In the genomic region with DNA sequence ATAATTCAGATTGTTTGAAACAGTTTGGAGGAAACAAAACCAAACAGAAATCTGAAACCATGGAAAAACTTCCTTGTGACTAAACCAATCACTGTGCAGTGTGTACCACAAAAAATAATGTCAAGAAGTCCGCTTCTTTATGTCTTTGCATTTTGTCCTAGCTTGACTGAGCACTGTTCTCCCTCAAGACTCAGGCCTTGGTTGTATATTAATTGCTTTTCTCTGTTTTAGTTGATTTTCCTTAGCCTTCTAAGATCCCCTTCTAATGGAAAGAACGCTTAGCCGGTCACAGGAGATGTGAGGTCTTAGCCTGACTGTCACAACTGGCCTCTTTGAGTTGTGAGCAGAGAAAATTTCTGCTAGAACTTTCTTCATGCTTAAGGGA, we compare ENCODE assay signal across 13 cellular contexts. TPM values are rescaled to one million over a fixed set of nuclear protein-coding genes. Genes with fewer than 3 reads are reported as not detected.
DNase-seq lines count a peak whose midpoint lies in the region; ATAC-seq and TF ChIP-seq lines count a peak whose summit lies in the region.
"Had no signal": no experiment of that assay in that cellular context is flagged by ENCODE, and none has a peak within 500 bp of the region (broad histone marks: within the 10 kb centered on the region; RNA-seq: fewer than 3 reads in every experiment).

No MANE protein-coding gene starts in this region.

- H3K4me1 ChIP-seq in OCI-LY1 (ENCODE audit: insufficient read depth, low read length, severe bottlenecking) (peaks cover 11% of the 10 kb centered on the region), left lung (peaks cover 0 to 28% of the 10 kb centered on the region in 2 donors), tibial artery (peaks cover 0 to 41% (median 3%) of the 10 kb centered on the region in 4 donors)

- H3K9me3 ChIP-seq in OCI-LY1 (ENCODE audit: low read length) (peaks cover 15% of the 10 kb centered on the region), left lung (peaks cover 0 to 37% of the 10 kb centered on the region in 2 donors), tibial artery (peaks cover 0 to 4% (median 0%) of the 10 kb centered on the region in 3 donors)

- no peaks in the 10 kb centered on the region for H3K27me3 ChIP-seq in OCI-LY1 (ENCODE audit: insufficient read depth, low read length)
- no peaks in the 10 kb centered on the region for H3K27me3 ChIP-seq in left lung
- no peaks in the 10 kb centered on the region for H3K27me3 ChIP-seq in tibial artery
- H3K27me3 ChIP-seq: dorsolateral prefrontal cortex, neural progenitor cell had no signal

- H3K4me1 Mint-ChIP-seq in activated T-cell treated with anti-CD3 and anti-CD28 coated beads, Interleukin-2, amount 50 U/mL, for 24 hours (ENCODE audit: low read depth): peaks cover 45% of the 10 kb centered on the region
- H3K4me1 Mint-ChIP-seq: neural progenitor cell had no signal

- H3F3A ChIP-seq in OCI-LY1 (ENCODE audit: insufficient read depth, low read length): no peaks in the 10 kb centered on the region

- peak overlapping the region; percentile 88 for H3K27ac Mint-ChIP-seq in activated T-cell treated with anti-CD3 and anti-CD28 coated beads, Interleukin-2, amount 50 U/mL, for 24 hours
- H3K27ac Mint-ChIP-seq: activated CD8-positive, alpha-beta memory T cell treated with anti-CD3 and anti-CD28 coated beads, Interleukin-2, amount 10 ng/mL, durations not matched to agents 7 days and 5 days; neural progenitor cell; T-helper 1 cell treated with Interleukin-12 subunit alpha and Interleukin-12 subunit beta and Interleukin-4 antibody, amounts not matched to agents 30 μg/mL and 1 μg/mL, for 36 hours had no signal

- H4K20me1 ChIP-seq in OCI-LY1 (ENCODE audit: insufficient read depth, low read length): no peaks in the 10 kb centered on the region

- peak overlapping the region; percentile 4 for H3K4me3 Mint-ChIP-seq in activated T-cell treated with anti-CD3 and anti-CD28 coated beads, Interleukin-2, amount 50 U/mL, for 24 hours
- H3K4me3 Mint-ChIP-seq: activated CD8-positive, alpha-beta memory T cell treated with anti-CD3 and anti-CD28 coated beads, Interleukin-2, amount 10 ng/mL, durations not matched to agents 7 days and 5 days; neural progenitor cell; T-helper 1 cell treated with Interleukin-12 subunit alpha and Interleukin-12 subunit beta and Interleukin-4 antibody, amounts not matched to agents 30 μg/mL and 1 μg/mL, for 36 hours had no signal

- intact Hi-C loops in left lung (cut with DNase I) (no loop called here), tibial artery (cut with DNase I; ENCODE audit: low total_unique reads) (loop anchor here (10.0 kb wide), 1 partner anchor 181 kb away; no protein-coding TSS in a partner anchor)

- H3K4me2 ChIP-seq in OCI-LY1 (ENCODE audit: low read length): peak overlapping the region; percentile 5; the same call in 1 of the 2 replicates
- H3K4me2 ChIP-seq: neural progenitor cell had no signal

- in situ Hi-C loops in G401 (cut with HindIII; ENCODE audit: low sequenced_read_pairs): no loop called here

- H3K27ac ChIP-seq in OCI-LY1 (ENCODE audit: low read depth, low read length, poor library complexity, severe bottlenecking) (peak overlapping the region; percentile 26), left lung (peak overlapping the region; percentile 45 to 83), tibial artery (peak overlapping the region; percentile 31 to 54)
- H3K27ac ChIP-seq: dorsolateral prefrontal cortex, neural progenitor cell had no signal

- H3K27me3 Mint-ChIP-seq in activated T-cell treated with anti-CD3 and anti-CD28 coated beads, Interleukin-2, amount 50 U/mL, for 24 hours: no peaks in the 10 kb centered on the region
- H3K27me3 Mint-ChIP-seq: activated CD8-positive, alpha-beta memory T cell treated with anti-CD3 and anti-CD28 coated beads, Interleukin-2, amount 10 ng/mL, durations not matched to agents 7 days and 5 days had no signal

- H3K36me3 ChIP-seq in OCI-LY1 (ENCODE audit: insufficient read depth, low read length) (no peaks in the 10 kb centered on the region; the same call in 1 of the 2 replicates), left lung (no peaks in the 10 kb centered on the region), tibial artery (no peaks in the 10 kb centered on the region)
- H3K36me3 ChIP-seq: neural progenitor cell had no signal

- no peak overlapping the region for H2AFZ ChIP-seq in OCI-LY1 (ENCODE audit: low read length)
- H2AFZ ChIP-seq: neural progenitor cell had no signal

- no peak overlapping the region for H3K9ac ChIP-seq in OCI-LY1 (ENCODE audit: low read length)
- H3K9ac ChIP-seq: neural progenitor cell had no signal

- H3K79me2 ChIP-seq in OCI-LY1 (ENCODE audit: insufficient read depth, low read length): 0 out of 2 replicates have a peak, but pooled peaks cover 4% of the 10 kb centered on the region

- ATAC-seq in left lung: no peak

- no peaks in the 10 kb centered on the region for H3K9me2 ChIP-seq in OCI-LY1 (ENCODE audit: low read depth, low read length)

- H3K4me3 ChIP-seq in OCI-LY1 (ENCODE audit: low read depth, low read length, poor library complexity, severe bottlenecking) (no peak overlapping the region), left lung (no peak overlapping the region), tibial artery (no peak overlapping the region)
- H3K4me3 ChIP-seq: dorsolateral prefrontal cortex, neural progenitor cell had no signal

- H3K36me3 Mint-ChIP-seq in activated T-cell treated with anti-CD3 and anti-CD28 coated beads, Interleukin-2, amount 50 U/mL, for 24 hours (ENCODE audit: low read depth): peaks cover 42% of the 10 kb centered on the region

- H3K9me3 Mint-ChIP-seq in activated T-cell treated with anti-CD3 and anti-CD28 coated beads, Interleukin-2, amount 50 U/mL, for 24 hours: peaks cover 22% of the 10 kb centered on the region

- DNase-seq in activated T-cell treated with anti-CD3 and anti-CD28 coated beads, Interleukin-2, amount 50 U/mL, for 24 hours: no peak
- DNase-seq in activated T-cell treated with anti-CD3 and anti-CD28 coated beads, Interleukin-2, amount 50 U/mL, for 1 hour: no peak
- no peak for DNase-seq in left lung
- no peak for DNase-seq in tibial artery
- no peak for DNase-seq in G401 (ENCODE audit: low spot score)
- DNase-seq in NCI-H2196 treated with DMSO at 0.1 percent for 48 hours (lab: John Stamatoyannopoulos, UW; ENCODE audit: unreplicated experiment): no peak
- no peak for DNase-seq in T1000 (lab: John Stamatoyannopoulos, UW)
- DNase-seq: activated CD8-positive, alpha-beta memory T cell treated with anti-CD3 and anti-CD28 coated beads, Interleukin-2, amount 10 ng/mL, durations not matched to agents 7 days and 5 days; dorsolateral prefrontal cortex; NCI-H2227 treated with DMSO at 0.1 percent for 48 hours had no signal

- TF ChIP-seq CTCF in OCI-LY1 (IDR thresholded peaks at IDR 0.05; ENCODE audit: low read length) (no peak), left lung (IDR thresholded peaks at IDR 0.05) (no peak), tibial artery (IDR thresholded peaks at IDR 0.05) (no peak)

RNA-seq across cellular contexts. Expression of a gene that starts 56.6 kb away (rescaled TPM):
- 10 to 100 TPM; 16.1 to 24.9 TPM for total RNA-seq in left lung
- total RNA-seq in G401 (2014; rRNA removed; shearing (Covaris generic)): 6.7 and 41.8 TPM in 2 replicates
